26 cellular contexts compared by ENCODE assay signal in genomic region chr10:99656199-99657064, GRCh38. TPM values are rescaled to one million over a fixed set of nuclear protein-coding genes. Genes with fewer than 3 reads are reported as not detected.
DNase-seq lines count a peak whose midpoint lies in the region; ATAC-seq and TF ChIP-seq lines count a peak whose summit lies in the region.
"Had no signal": no experiment of that assay in that cellular context is flagged by ENCODE, and none has a peak within 500 bp of the region (broad histone marks: within the 10 kb centered on the region; RNA-seq: fewer than 3 reads in every experiment).

No MANE protein-coding gene starts in this region.

- H3K4me3 ChIP-seq in breast epithelium: no peak overlapping the region
- no peak overlapping the region for H3K4me3 ChIP-seq in adipocyte (ENCODE audit: low read length)
- no peak overlapping the region for H3K4me3 ChIP-seq in vagina
- H3K4me3 ChIP-seq: A549, adrenal gland, BLaER1, dorsolateral prefrontal cortex, testis had no signal

- ATAC-seq in GM19328 (IDR thresholded peaks at IDR 0.05; ENCODE audit: unreplicated experiment): no peak
- ATAC-seq: A549; left colon; natural killer cell treated with Interleukin-12 subunit alpha and Interleukin-12 subunit beta and Interleukin-15 and Interleukin-18, amount 100 ng/mL, for 72 hours; stimulated activated memory B cell treated with anti-CD40 and anti-IgM and Interleukin-4, amounts not matched to agents 10 μg/mL and 1 μg/mL and 100 μg/mL, for 72 hours had no signal

- peak overlapping the region in 1 of 2 donors; percentile 45 for H3K27ac ChIP-seq in breast epithelium
- H3K27ac ChIP-seq in vagina: peak overlapping the region; percentile 46
- H3K27ac ChIP-seq: A549, adrenal gland, BLaER1, dorsolateral prefrontal cortex, KMS-11, testis had no signal

- H3K27ac Mint-ChIP-seq in MCF 10A (ENCODE audit: low read depth, unreplicated experiment): peak overlapping the region; percentile 80
- H3K27ac Mint-ChIP-seq: natural killer cell treated with Interleukin-12 subunit alpha and Interleukin-12 subunit beta and Interleukin-15 and Interleukin-18, amount 100 ng/mL, for 72 hours; stimulated activated memory B cell treated with anti-CD40 and anti-IgM and Interleukin-4, amounts not matched to agents 10 μg/mL and 1 μg/mL and 100 μg/mL, for 72 hours had no signal

- peak; percentile 47 for DNase-seq in MCF 10A (ENCODE audit: unreplicated experiment)
- no peak for DNase-seq in breast epithelium (ENCODE audit: low spot score in 2 of 2)
- DNase-seq in adipocyte (ENCODE audit: low read depth): peak; percentile 72
- DNase-seq in foreskin melanocyte: peak; percentile 55
- DNase-seq in vagina (ENCODE audit: extremely low spot score in 2 of 2): no peak
- DNase-seq in amygdala (lab: John Stamatoyannopoulos, UW): no peak
- DNase-seq in activated CD8-positive, alpha-beta memory T cell treated with anti-CD3 and anti-CD28 coated beads, Interleukin-2, amount 50 U/mL, for 48 hours: no peak
- DNase-seq: activated gamma-delta T cell; adrenal gland; dorsolateral prefrontal cortex; erythroblast; GOT3; left colon; NCI-H1105; NCI-H2081 treated with DMSO at 0.1 percent for 48 hours; NCI-H510A treated with DMSO at 0.1 percent for 48 hours; SHP77; stimulated activated CD4-positive, alpha-beta T cell treated with anti-CD3 and anti-CD28 coated beads, Interleukin-1b, Interleukin-23, amount 100 ng/mL, for 48 hours; T-helper 2 cell; testis had no signal

- TF ChIP-seq CTCF in MCF 10A (IDR thresholded peaks at IDR 0.05; ENCODE audit: unreplicated experiment) (no peak), breast epithelium (IDR thresholded peaks at IDR 0.05) (no peak), vagina (IDR thresholded peaks at IDR 0.05) (no peak)

- H3K9me3 ChIP-seq in breast epithelium (no peaks in the 10 kb centered on the region), adipocyte (ENCODE audit: control insufficient read depth, low read length) (no peaks in the 10 kb centered on the region), vagina (no peaks in the 10 kb centered on the region)
- H3K9me3 ChIP-seq: A549, adrenal gland, testis had no signal

- no peak for TF ChIP-seq POLR2A in breast epithelium (IDR thresholded peaks at IDR 0.05)
- no peak for TF ChIP-seq POLR2A in vagina (IDR thresholded peaks at IDR 0.05)

- H3K36me3 ChIP-seq in breast epithelium: no peaks in the 10 kb centered on the region
- H3K36me3 ChIP-seq in adipocyte (ENCODE audit: control insufficient read depth, insufficient read depth, low read length, severe bottlenecking): no peaks in the 10 kb centered on the region
- H3K36me3 ChIP-seq in vagina: no peaks in the 10 kb centered on the region
- H3K36me3 ChIP-seq: adrenal gland, BLaER1 had no signal

- H3K9ac ChIP-seq in adipocyte (ENCODE audit: low read length): no peak overlapping the region
- H3K9ac ChIP-seq: BLaER1, KMS-11 had no signal

- no TSS peak for BruUV-seq in MCF 10A (replicated peaks; lab: Mats Ljungman, UMichigan)

- H3K4me1 Mint-ChIP-seq in MCF 10A (ENCODE audit: insufficient read depth, unreplicated experiment): peaks cover 46% of the 10 kb centered on the region

- peak overlapping the region; percentile 6 for H3K4me3 Mint-ChIP-seq in MCF 10A (ENCODE audit: unreplicated experiment)
- H3K4me3 Mint-ChIP-seq: stimulated activated memory B cell treated with anti-CD40 and anti-IgM and Interleukin-4, amounts not matched to agents 10 μg/mL and 1 μg/mL and 100 μg/mL, for 72 hours had no signal

- H3K27me3 Mint-ChIP-seq in MCF 10A (ENCODE audit: insufficient read depth, unreplicated experiment): no peaks in the 10 kb centered on the region

- intact Hi-C loops in MCF 10A (cut with micrococcal nuclease): loop anchor here (5.0 kb wide), 1 partner anchor 76 kb away; the partner anchor contains the start of genes COX15 and CUTC
- intact Hi-C loops in breast epithelium (cut with DNase I; ENCODE audit: low total_unique reads): no loop called here
- intact Hi-C loops in vagina (cut with DNase I): loop anchor here (5.0 kb wide), 1 partner anchor 34 kb away; the partner anchor contains the start of gene SLC25A28

- CTCF ChIA-PET in MCF 10A (lab: Yijun Ruan, JAX): no interaction called here

- peaks cover 4% of the 10 kb centered on the region for H3K36me3 Mint-ChIP-seq in MCF 10A (ENCODE audit: insufficient read depth, unreplicated experiment)
- H3K36me3 Mint-ChIP-seq: natural killer cell treated with Interleukin-12 subunit alpha and Interleukin-12 subunit beta and Interleukin-15 and Interleukin-18, amount 100 ng/mL, for 72 hours; stimulated activated memory B cell treated with anti-CD40 and anti-IgM and Interleukin-4, amounts not matched to agents 10 μg/mL and 1 μg/mL and 100 μg/mL, for 72 hours had no signal

- peaks cover 0 to 11% of the 10 kb centered on the region in 2 donors for H3K4me1 ChIP-seq in breast epithelium
- peaks cover 23% of the 10 kb centered on the region for H3K4me1 ChIP-seq in adipocyte (ENCODE audit: control insufficient read depth, insufficient read depth, low read length)
- peaks cover 32% of the 10 kb centered on the region for H3K4me1 ChIP-seq in vagina
- H3K4me1 ChIP-seq: BLaER1, testis had no signal

- POLR2A ChIA-PET in MCF 10A (lab: Yijun Ruan, JAX): interaction anchor here (0.6 to 8.4 kb wide), 15 partner anchors 10 to 1414 kb away, joined by 3 to 335 read pairs (median 6); partner anchors contain the start of genes COX15, CUTC, GOT1 and SLC25A28

- no peaks in the 10 kb centered on the region for H3K27me3 ChIP-seq in breast epithelium
- no peaks in the 10 kb centered on the region for H3K27me3 ChIP-seq in adipocyte (replicated peaks; ENCODE audit: control insufficient read depth, insufficient read depth, low read length)
- no peaks in the 10 kb centered on the region for H3K27me3 ChIP-seq in vagina
- H3K27me3 ChIP-seq: adrenal gland, BLaER1, dorsolateral prefrontal cortex, testis had no signal

- no peaks in the 10 kb centered on the region for H3K9me3 Mint-ChIP-seq in MCF 10A (ENCODE audit: unreplicated experiment)
- H3K9me3 Mint-ChIP-seq: natural killer cell treated with Interleukin-12 subunit alpha and Interleukin-12 subunit beta and Interleukin-15 and Interleukin-18, amount 100 ng/mL, for 72 hours; stimulated activated memory B cell treated with anti-CD40 and anti-IgM and Interleukin-4, amounts not matched to agents 10 μg/mL and 1 μg/mL and 100 μg/mL, for 72 hours had no signal

RNA-seq across cellular contexts. Expression of gene ENTPD7, which starts 2.9 kb away (rescaled TPM):
- total RNA-seq in MCF 10A (2022) (18.3 and 29.0 TPM in 2 replicates), breast epithelium (10 to 100 TPM in 2 of 3 donors, 1 to 10 TPM in 1; 3.5 to 11.6 (median 10.8) TPM), vagina (6.6 TPM)

RNA-seq across cellular contexts. Expression of gene SLC25A28, which starts 36.2 kb away (rescaled TPM):
- total RNA-seq in MCF 10A (2022): 36.9 and 46.3 TPM in 2 replicates
- 10 to 100 TPM; 29.1 to 35.1 (median 33.1) TPM for total RNA-seq in breast epithelium
- 31.2 TPM for total RNA-seq in vagina

Comparison
In these comparisons a context has a peak if more than half of its experiments do, and no peak if none do; other contexts are left out.
1. DNase-seq: peak in MCF 10A (single experiment), adipocyte (single experiment) and foreskin melanocyte (single experiment); none in breast epithelium (0 of 2), vagina (0 of 2), amygdala (0 of 56) and activated CD8-positive, alpha-beta memory T cell treated with anti-CD3 and anti-CD28 coated beads, Interleukin-2, amount 50 U/mL, for 48 hours (single experiment).